Comparison of ENCODE assay signal across 12 cellular contexts in genomic region chr10:35236739-35237138, GRCh38.
A peak's percentile ranks its signal among the peaks of the same experiment; 100 is the strongest.
DNase-seq lines count a peak whose midpoint lies in the region; ATAC-seq, FAIRE-seq and TF ChIP-seq lines count a peak whose summit lies in the region.
"Had no signal": no experiment of that assay in that cellular context is flagged by ENCODE, and none has a peak within 500 bp of the region (broad histone marks: within the 10 kb centered on the region; RNA-seq: fewer than 3 reads in every experiment).

No MANE protein-coding gene starts in this region.

- no peaks in the 10 kb centered on the region for H3K27me3 ChIP-seq in AG04450 (ENCODE audit: control insufficient read depth, insufficient read depth, low read length)
- no peaks in the 10 kb centered on the region for H3K27me3 ChIP-seq in foreskin keratinocyte
- no peaks in the 10 kb centered on the region for H3K27me3 ChIP-seq in ascending aorta

- intact Hi-C loops in ascending aorta (cut with DNase I): no loop called here

- no peaks in the 10 kb centered on the region for H3K9me3 Mint-ChIP-seq in immature natural killer cell
- H3K9me3 Mint-ChIP-seq: stimulated activated memory B cell treated with anti-CD40 and anti-IgM and Interleukin-4, amounts not matched to agents 10 μg/mL and 1 μg/mL and 100 μg/mL, for 72 hours had no signal

- CTCF ChIA-PET in AG04450 (lab: Charles Lee): interaction anchor here (0.7 to 1.7 kb wide), 9 partner anchors 84 to 1644 kb away, joined by 3 to 8 read pairs (median 4); no protein-coding TSS in a partner anchor

- peak; percentile 73 for TF ChIP-seq CTCF in AG04450 (IDR thresholded peaks at IDR 0.05; ENCODE audit: low read depth, low read length)
- peak; percentile 51 for TF ChIP-seq CTCF in foreskin keratinocyte (conservative IDR thresholded peaks at IDR 0.05)
- TF ChIP-seq CTCF in ascending aorta (IDR thresholded peaks at IDR 0.05): peak in 1 of 3 experiments; percentile 5

- H3K4me3 ChIP-seq in AG04450 (ENCODE audit: low read depth, low read length) (no peak overlapping the region), ascending aorta (no peak overlapping the region)
- H3K4me3 ChIP-seq: SK-N-MC had no signal

- no peaks in the 10 kb centered on the region for H3K4me1 Mint-ChIP-seq in immature natural killer cell
- H3K4me1 Mint-ChIP-seq: stimulated activated memory B cell treated with anti-CD40 and anti-IgM and Interleukin-4, amounts not matched to agents 10 μg/mL and 1 μg/mL and 100 μg/mL, for 72 hours had no signal

- no peaks in the 10 kb centered on the region for H3K36me3 ChIP-seq in ascending aorta

- DNase-seq in AG04450 (ENCODE audit: low read depth, low spot score): peak; percentile 16
- DNase-seq in H54 (ENCODE audit: insufficient read length, low spot score): no peak
- no peak for DNase-seq in foreskin keratinocyte
- no peak for DNase-seq in NCI-H1436 (lab: John Stamatoyannopoulos, UW)
- no peak for DNase-seq in ascending aorta (ENCODE audit: low spot score in 2 of 2)
- no peak for DNase-seq in T-helper 9 cell
- no peak for DNase-seq in immature natural killer cell
- DNase-seq: kidney glomerular epithelial cell, NCI-H1092 had no signal

- no peak for TF ChIP-seq POLR2A in H54 (IDR thresholded peaks at IDR 0.05; ENCODE audit: low read depth, low read length)

- ATAC-seq in SK-N-SH treated with all-trans-retinoic acid at 6 μM for 48 hours: peak; percentile 44; the same call in 1 of the 3 replicates
- no peak for ATAC-seq in foreskin keratinocyte
- ATAC-seq: stimulated activated memory B cell treated with anti-CD40 and anti-IgM and Interleukin-4, amounts not matched to agents 10 μg/mL and 1 μg/mL and 100 μg/mL, for 72 hours had no signal

- H3K9me3 ChIP-seq in AG04450 (ENCODE audit: control insufficient read depth, insufficient read depth, low read length): no peaks in the 10 kb centered on the region
- H3K9me3 ChIP-seq in ascending aorta: no peaks in the 10 kb centered on the region

- peaks cover 0 to 2% (median 0%) of the 10 kb centered on the region in 3 donors for H3K27me3 Mint-ChIP-seq in immature natural killer cell (ENCODE audit: low read depth in 3 of 3)
- H3K27me3 Mint-ChIP-seq: stimulated activated memory B cell treated with anti-CD40 and anti-IgM and Interleukin-4, amounts not matched to agents 10 μg/mL and 1 μg/mL and 100 μg/mL, for 72 hours had no signal

- H3K27ac Mint-ChIP-seq in immature natural killer cell: no peak overlapping the region
- H3K27ac Mint-ChIP-seq: stimulated activated memory B cell treated with anti-CD40 and anti-IgM and Interleukin-4, amounts not matched to agents 10 μg/mL and 1 μg/mL and 100 μg/mL, for 72 hours had no signal

- H3K27ac ChIP-seq in AG04450 (ENCODE audit: low read depth, low read length) (no peak overlapping the region), foreskin keratinocyte (no peak overlapping the region), ascending aorta (no peak overlapping the region)
- H3K27ac ChIP-seq: SK-N-MC had no signal

- no peak overlapping the region for H3K4me3 Mint-ChIP-seq in immature natural killer cell
- H3K4me3 Mint-ChIP-seq: stimulated activated memory B cell treated with anti-CD40 and anti-IgM and Interleukin-4, amounts not matched to agents 10 μg/mL and 1 μg/mL and 100 μg/mL, for 72 hours had no signal

- peak; percentile 27 for FAIRE-seq in H54 (lab: Jason Lieb, UNC)

- H3K36me3 Mint-ChIP-seq in immature natural killer cell: no peaks in the 10 kb centered on the region
- H3K36me3 Mint-ChIP-seq: stimulated activated memory B cell treated with anti-CD40 and anti-IgM and Interleukin-4, amounts not matched to agents 10 μg/mL and 1 μg/mL and 100 μg/mL, for 72 hours had no signal

- POLR2A ChIA-PET in AG04450 (lab: Yijun Ruan, JAX): no interaction called here

- H3K4me1 ChIP-seq in foreskin keratinocyte: no peaks in the 10 kb centered on the region
- H3K4me1 ChIP-seq in ascending aorta: no peaks in the 10 kb centered on the region

TF ChIP-seq in SK-N-SH treated with all-trans-retinoic acid at 6 μM for 48 hours, 23 proteins besides CTCF, POLR2A, EP300 and RAD21:
- TF ChIP-seq BACH2 (CRISPR knock-in tag; IDR thresholded peaks at IDR 0.05; ENCODE audit: borderline replicate concordance) (no peak), CSRNP3 (CRISPR knock-in tag; IDR thresholded peaks at IDR 0.05) (no peak), ESRRG (CRISPR knock-in tag; IDR thresholded peaks at IDR 0.05) (no peak), SNAI2 (CRISPR knock-in tag; IDR thresholded peaks at IDR 0.05) (no peak), ZFP3 (CRISPR knock-in tag; IDR thresholded peaks at IDR 0.05) (no peak), OSR1 (CRISPR knock-in tag; IDR thresholded peaks at IDR 0.05) (no peak), TCF4 (CRISPR knock-in tag; IDR thresholded peaks at IDR 0.05; ENCODE audit: borderline replicate concordance) (no peak), TOX (CRISPR knock-in tag; IDR thresholded peaks at IDR 0.05; ENCODE audit: borderline replicate concordance) (no peak), RARB (CRISPR knock-in tag; IDR thresholded peaks at IDR 0.05) (no peak), POU6F1 (CRISPR knock-in tag; IDR thresholded peaks at IDR 0.05; ENCODE audit: borderline replicate concordance, low read depth) (no peak), ZNF565 (CRISPR knock-in tag; conservative IDR thresholded peaks at IDR 0.05; ENCODE audit: low read depth) (no peak), ARNTL (CRISPR knock-in tag; IDR thresholded peaks at IDR 0.05; ENCODE audit: borderline replicate concordance, low read depth) (no peak), ZFP30 (CRISPR knock-in tag; IDR thresholded peaks at IDR 0.05) (no peak), CSDC2 (CRISPR knock-in tag; IDR thresholded peaks at IDR 0.05) (no peak)
- TF ChIP-seq, protein P1, sequence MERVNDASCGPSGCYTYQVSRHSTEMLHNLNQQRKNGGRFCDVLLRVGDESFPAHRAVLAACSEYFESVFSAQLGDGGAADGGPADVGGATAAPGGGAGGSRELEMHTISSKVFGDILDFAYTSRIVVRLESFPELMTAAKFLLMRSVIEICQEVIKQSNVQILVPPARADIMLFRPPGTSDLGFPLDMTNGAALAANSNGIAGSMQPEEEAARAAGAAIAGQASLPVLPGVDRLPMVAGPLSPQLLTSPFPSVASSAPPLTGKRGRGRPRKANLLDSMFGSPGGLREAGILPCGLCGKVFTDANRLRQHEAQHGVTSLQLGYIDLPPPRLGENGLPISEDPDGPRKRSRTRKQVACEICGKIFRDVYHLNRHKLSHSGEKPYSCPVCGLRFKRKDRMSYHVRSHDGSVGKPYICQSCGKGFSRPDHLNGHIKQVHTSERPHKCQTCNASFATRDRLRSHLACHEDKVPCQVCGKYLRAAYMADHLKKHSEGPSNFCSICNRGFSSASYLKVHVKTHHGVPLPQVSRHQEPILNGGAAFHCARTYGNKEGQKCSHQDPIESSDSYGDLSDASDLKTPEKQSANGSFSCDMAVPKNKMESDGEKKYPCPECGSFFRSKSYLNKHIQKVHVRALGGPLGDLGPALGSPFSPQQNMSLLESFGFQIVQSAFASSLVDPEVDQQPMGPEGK (CRISPR knock-in tag; IDR thresholded peaks at IDR 0.05; ENCODE audit: borderline replicate concordance): no peak
